ENCODE assay signal across 29 cellular contexts in the genomic region with DNA sequence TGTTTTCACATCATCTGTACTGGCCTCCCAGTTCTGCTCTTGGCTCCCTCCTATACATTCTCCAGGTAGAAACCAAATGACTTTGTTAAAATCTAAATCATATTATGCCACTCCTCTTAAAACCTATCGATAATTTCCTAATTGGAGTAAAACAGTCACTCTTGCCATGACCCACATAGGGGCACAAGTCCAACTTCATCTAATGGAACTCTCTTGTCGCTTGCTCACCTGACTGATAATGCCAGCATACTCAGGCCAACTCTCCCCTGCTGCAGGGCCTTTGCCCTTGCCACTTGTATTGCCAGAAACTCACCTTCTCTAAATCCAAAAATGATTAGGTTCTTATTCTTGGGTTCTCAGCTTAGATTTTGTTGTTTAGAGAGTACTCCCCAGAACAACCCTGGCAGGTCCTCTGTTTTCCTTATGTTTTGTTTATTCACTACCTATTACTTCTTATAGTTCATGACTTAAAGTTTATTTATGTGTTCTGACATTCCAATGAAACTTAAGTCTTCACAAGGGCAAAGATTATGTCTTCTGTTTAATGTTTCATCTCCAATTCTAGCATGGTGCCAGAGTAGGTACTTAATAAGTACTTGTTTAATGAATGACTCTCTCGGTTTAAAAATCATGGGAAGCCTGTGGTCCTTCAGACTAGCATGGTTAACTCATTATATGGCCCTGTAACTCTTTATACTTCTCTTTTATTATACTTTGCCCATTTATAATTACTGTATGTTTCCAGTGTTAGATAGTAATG.
"Had no signal": no experiment of that assay in that cellular context is flagged by ENCODE, and none has a peak within 500 bp of the region (broad histone marks: within the 10 kb centered on the region; RNA-seq: fewer than 3 reads in every experiment).

No MANE protein-coding gene starts in this region.

- H3K4me3 ChIP-seq: adrenal gland, breast epithelium, cardiac muscle cell, colonic mucosa had no signal

- DNase-seq: activated CD4-positive, alpha-beta memory T cell treated with anti-CD3 and anti-CD28 coated beads for 36 hours; activated CD4-positive, alpha-beta T cell treated with anti-CD3 and anti-CD28 coated beads for 36 hours; activated CD4-positive, alpha-beta T cell treated with anti-CD3 and anti-CD28 coated beads, Interleukin-2, amount 10 ng/mL, durations not matched to agents 24 days and 14 days; activated CD4-positive, CD25-positive, alpha-beta regulatory T cell; activated CD4-positive, CD25-positive, alpha-beta regulatory T cell treated with anti-CD3 and anti-CD28 coated beads, Interleukin-2, amount 50 U/mL, for 72 hours; activated CD8-positive, alpha-beta memory T cell treated with anti-CD3 and anti-CD28 coated beads, Interleukin-2, amount 10 ng/mL, durations not matched to agents 7 days and 5 days; activated CD8-positive, alpha-beta memory T cell treated with anti-CD3 and anti-CD28 coated beads, Interleukin-2, amount 50 U/mL, for 4 hours; activated CD8-positive, alpha-beta T cell treated with anti-CD3 and anti-CD28 coated beads, Interleukin-2, amount 10 ng/mL, durations not matched to agents 7 days and 5 days; activated effector memory CD4-positive, alpha-beta T cell treated with anti-CD3 and anti-CD28 coated beads, Interleukin-2, amount 50 U/mL, for 16 hours; activated naive CD4-positive, alpha-beta T cell treated with anti-CD3 and anti-CD28 coated beads for 36 hours; activated naive CD8-positive, alpha-beta T cell treated with anti-CD3 and anti-CD28 coated beads for 36 hours; activated naive CD8-positive, alpha-beta T cell treated with anti-CD3 and anti-CD28 coated beads, Interleukin-2, amount 50 U/mL, for 24 hours; activated T-cell treated with anti-CD3 and anti-CD28 coated beads, Interleukin-2, amount 50 U/mL, for 1 hour; activated T-cell treated with anti-CD3 and anti-CD28 coated beads, Interleukin-2, amount 50 U/mL, for 48 hours; adrenal gland; amygdala; aorta; central memory CD4-positive, alpha-beta T cell; cerebellar nuclear complex; colonic mucosa; effector CD8-positive, alpha-beta T cell; foreskin fibroblast; SW 1271; T-cell; T1000 had no signal

- H3K27me3 ChIP-seq: adrenal gland, breast epithelium, cardiac muscle cell, colonic mucosa had no signal

- ATAC-seq: activated CD4-positive, alpha-beta T cell treated with anti-CD3 and anti-CD28 coated beads for 36 hours; activated CD8-positive, alpha-beta memory T cell treated with anti-CD3 and anti-CD28 coated beads, Interleukin-2, amount 10 ng/mL, durations not matched to agents 7 days and 5 days; activated CD8-positive, alpha-beta T cell treated with anti-CD3 and anti-CD28 coated beads, Interleukin-2, amount 10 ng/mL, durations not matched to agents 7 days and 5 days; activated naive CD8-positive, alpha-beta T cell treated with anti-CD3 and anti-CD28 coated beads, Interleukin-2, amount 50 U/mL, for 24 hours; esophagus mucosa; T-cell had no signal

- H3K4me1 ChIP-seq: adrenal gland, breast epithelium, colonic mucosa had no signal

- H3K9me3 ChIP-seq: adrenal gland, colonic mucosa had no signal

- H3K27ac ChIP-seq: adrenal gland, breast epithelium, cardiac muscle cell, colonic mucosa, epithelial cell of prostate had no signal

- H3K36me3 ChIP-seq: adrenal gland, breast epithelium, cardiac muscle cell, colonic mucosa had no signal
